In the genomic region with DNA sequence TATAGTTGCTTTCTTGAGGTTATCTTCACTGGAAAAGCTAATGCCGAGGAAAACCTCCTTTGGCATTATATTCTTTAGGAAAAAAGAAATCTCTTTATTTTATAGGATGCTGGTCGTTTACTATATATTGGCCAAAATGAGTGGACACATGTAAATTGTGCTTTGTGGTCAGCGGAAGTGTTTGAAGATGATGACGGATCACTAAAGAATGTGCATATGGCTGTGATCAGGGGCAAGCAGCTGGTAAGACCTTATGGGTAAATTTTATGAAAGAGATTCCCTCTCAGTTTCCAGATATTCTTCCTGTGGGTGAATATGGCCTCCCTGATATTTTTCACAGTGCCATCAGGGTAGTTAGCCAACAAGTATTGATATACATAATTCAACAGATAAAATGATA, we compare ENCODE assay signal across 23 cellular contexts. TPM values are rescaled to one million over a fixed set of nuclear protein-coding genes. Genes with fewer than 3 reads are reported as not detected.
DNase-seq lines count a peak whose midpoint lies in the region; ATAC-seq, FAIRE-seq and TF ChIP-seq lines count a peak whose summit lies in the region.
"Had no signal": no experiment of that assay in that cellular context is flagged by ENCODE, and none has a peak within 500 bp of the region (broad histone marks: within the 10 kb centered on the region; RNA-seq: fewer than 3 reads in every experiment).

No MANE protein-coding gene starts in this region.

- no peaks in the 10 kb centered on the region for H3K27me3 ChIP-seq in Panc1 (ENCODE audit: control insufficient read depth, insufficient read depth, low read length)
- H3K27me3 ChIP-seq: colonic mucosa, heart left ventricle, MG63, thyroid gland had no signal

- no peaks in the 10 kb centered on the region for H3K4me1 Mint-ChIP-seq in type B pancreatic cell (ENCODE audit: unreplicated experiment)
- H3K4me1 Mint-ChIP-seq: natural killer cell had no signal

- H3K27ac Mint-ChIP-seq in type B pancreatic cell, result no peak overlapping the region
- H3K27ac Mint-ChIP-seq: activated T-helper 17 cell treated with anti-CD3 and anti-CD28 coated beads, Interleukin-2, amount 50 U/mL, for 72 hours had no signal

- intact Hi-C loops in Panc1 (cut with micrococcal nuclease; ENCODE audit: unreplicated experiment), result no loop called here

- H3K27me3 Mint-ChIP-seq in type B pancreatic cell, result no peaks in the 10 kb centered on the region
- H3K27me3 Mint-ChIP-seq: activated T-helper 17 cell treated with anti-CD3 and anti-CD28 coated beads, Interleukin-2, amount 50 U/mL, for 72 hours had no signal

- no peaks in the 10 kb centered on the region for H3K9me3 ChIP-seq in Panc1 (ENCODE audit: control insufficient read depth, insufficient read depth, low read depth, low read length)
- H3K9me3 ChIP-seq: colonic mucosa, heart left ventricle, MG63, thyroid gland had no signal

- DNase-seq in ELR (ENCODE audit: low read depth) (peak; percentile 92), Panc1 (ENCODE audit: low read depth, low spot score) (no peak), choroid plexus epithelial cell (ENCODE audit: low read depth) (peak; percentile 76), non-pigmented ciliary epithelial cell (ENCODE audit: low read depth) (peak; percentile 68), Kasumi-1 (lab: John Stamatoyannopoulos, UW) (no peak), type B pancreatic cell (ENCODE audit: extremely low spot score, unreplicated experiment) (no peak), D721Med (ENCODE audit: insufficient read length, low spot score) (no peak), NOMO-1 treated with DMSO at 0.1 percent for 48 hours (lab: John Stamatoyannopoulos, UW; ENCODE audit: unreplicated experiment) (no peak)
- DNase-seq: activated CD4-positive, CD25-positive, alpha-beta regulatory T cell; C1 segment of cervical spinal cord; colonic mucosa; heart left ventricle; mammary epithelial cell; MG63; natural killer cell; NCI-H187; NCI-H446; NK-92 treated with Interleukin-12 subunit alpha and Interleukin-12 subunit beta, amount 100 ng/mL, for 24 hours; stimulated activated CD4-positive, alpha-beta T cell treated with anti-CD3 and anti-CD28 coated beads, Interleukin-12 subunit alpha, Interleukin-12 subunit beta, amount 100 ng/mL, for 4 hours; T-helper 2 cell; thyroid gland had no signal

- CTCF ChIA-PET in Panc1 (lab: Charles Lee), result no interaction called here

- FAIRE-seq in D721Med (lab: Jason Lieb, UNC), result no peak

- H3K4me1 ChIP-seq in Panc1 (ENCODE audit: control insufficient read depth, insufficient read depth, low read length), result no peaks in the 10 kb centered on the region
- H3K4me1 ChIP-seq: colonic mucosa, thyroid gland had no signal

- H3K36me3 ChIP-seq in Panc1 (ENCODE audit: control insufficient read depth, insufficient read depth, low read length), result peaks cover 76% of the 10 kb centered on the region

- in situ Hi-C loops in Panc1 (cut with HindIII; ENCODE audit: low pct_unique_long_range_greater_than_20kb, low sequenced_read_pairs), result no loop called here

- no peak overlapping the region for H3K4me3 Mint-ChIP-seq in type B pancreatic cell
- H3K4me3 Mint-ChIP-seq: activated T-helper 17 cell treated with anti-CD3 and anti-CD28 coated beads, Interleukin-2, amount 50 U/mL, for 72 hours; natural killer cell had no signal

- no peaks in the 10 kb centered on the region for H3K9me3 Mint-ChIP-seq in type B pancreatic cell
- H3K9me3 Mint-ChIP-seq: activated T-helper 17 cell treated with anti-CD3 and anti-CD28 coated beads, Interleukin-2, amount 50 U/mL, for 72 hours; natural killer cell had no signal

- TSS peak; percentile 30 for BruUV-seq in Panc1 (replicated peaks; lab: Mats Ljungman, UMichigan)

- no peak for ATAC-seq in Panc1
- ATAC-seq: activated T-helper 17 cell treated with anti-CD3 and anti-CD28 coated beads, Interleukin-2, amount 50 U/mL, for 72 hours; HCT116; heart left ventricle; natural killer cell had no signal

- H3K36me3 Mint-ChIP-seq in type B pancreatic cell, result peaks cover 38% of the 10 kb centered on the region

- H3K4me3 ChIP-seq in Panc1 (ENCODE audit: low read depth in 2 of 2, low read length in 2 of 2) (no peak overlapping the region), choroid plexus epithelial cell (ENCODE audit: low read depth, low read length) (no peak overlapping the region)
- H3K4me3 ChIP-seq: colonic mucosa, heart left ventricle, MG63, thyroid gland had no signal

- H3K27ac ChIP-seq in Panc1 (ENCODE audit: low read length), result no peak overlapping the region
- H3K27ac ChIP-seq: colonic mucosa, heart left ventricle, thyroid gland had no signal

- TF ChIP-seq CTCF in Panc1 (IDR thresholded peaks at IDR 0.05) (no peak), choroid plexus epithelial cell (conservative IDR thresholded peaks at IDR 0.05; ENCODE audit: low read depth, low read length) (no peak), type B pancreatic cell (conservative IDR thresholded peaks at IDR 0.05) (no peak), D721Med (IDR thresholded peaks at IDR 0.05; ENCODE audit: insufficient read depth, missing control alignments) (no peak)

- POLR2A ChIA-PET in Panc1 (lab: Charles Lee), result interaction anchor here (0.5 kb wide), 1 partner anchor 88 kb away, joined by 4 read pairs; no protein-coding TSS in a partner anchor

RNA-seq across cellular contexts. Expression of a gene that starts 29.4 kb away (rescaled TPM):
- total RNA-seq in Panc1 (2021; ENCODE audit: unreplicated experiment) (1.2 TPM), type B pancreatic cell (ENCODE audit: low replicate concordance) (1.6 and 1.8 TPM in 2 replicates)
- polyA plus RNA-seq in Panc1 (2012; ENCODE audit: insufficient read length), result 1.3 TPM
- polyA plus RNA-seq: mammary epithelial cell had no signal

RNA-seq across cellular contexts. Expression of a gene that starts 33.2 kb away (rescaled TPM):
- total RNA-seq in Panc1 (2021; ENCODE audit: unreplicated experiment) (6.7 TPM), type B pancreatic cell (ENCODE audit: low replicate concordance) (35.8 and 47.3 TPM in 2 replicates)
- 12.4 TPM for polyA plus RNA-seq in Panc1 (2012; ENCODE audit: insufficient read length)

Comparison
In these comparisons a context has a peak if more than half of its experiments do, and no peak if none do; other contexts are left out.
1. DNase-seq: peak in ELR (single experiment), choroid plexus epithelial cell (single experiment) and non-pigmented ciliary epithelial cell (single experiment); none in Panc1 (single experiment), Kasumi-1 (0 of 2), type B pancreatic cell (single experiment), D721Med (single experiment) and NOMO-1 treated with DMSO at 0.1 percent for 48 hours (single experiment).